ENCODE assay signal across 17 cellular contexts in the genomic region with DNA sequence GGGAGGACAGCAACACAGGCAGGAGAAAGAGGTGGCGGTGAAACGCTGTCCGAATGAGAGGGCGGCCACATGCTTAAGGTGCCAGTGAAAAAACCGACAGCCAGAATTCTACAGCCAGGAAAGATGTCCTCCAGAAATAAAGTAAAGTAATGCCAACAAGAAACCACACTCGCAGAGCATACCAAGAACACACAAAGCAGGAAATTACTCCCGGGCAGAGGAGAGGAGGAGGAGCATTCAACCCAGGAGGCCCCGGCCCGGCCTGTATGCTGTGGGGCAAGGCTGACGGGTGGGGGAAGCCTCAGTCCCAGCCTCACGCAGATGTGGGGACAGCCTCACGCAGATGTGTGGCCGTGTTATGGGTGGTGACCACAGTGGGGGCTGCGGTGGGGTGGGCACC. TPM values are rescaled to one million over a fixed set of nuclear protein-coding genes. Genes with fewer than 3 reads are reported as not detected.
A peak's percentile ranks its signal among the peaks of the same experiment; 100 is the strongest.
DNase-seq lines count a peak whose midpoint lies in the region; ATAC-seq and TF ChIP-seq lines count a peak whose summit lies in the region.
"Had no signal": no experiment of that assay in that cellular context is flagged by ENCODE, and none has a peak within 500 bp of the region (broad histone marks: within the 10 kb centered on the region; RNA-seq: fewer than 3 reads in every experiment).

No MANE protein-coding gene starts in this region.

- H3K36me3 ChIP-seq in A673 (ENCODE audit: insufficient read depth, low read length, poor library complexity, severe bottlenecking) (peaks cover 5% of the 10 kb centered on the region), BLaER1 (peaks cover 98% of the 10 kb centered on the region), adipocyte (ENCODE audit: control insufficient read depth, insufficient read depth, low read length, severe bottlenecking) (peaks cover 27% of the 10 kb centered on the region)

- H3K4me2 ChIP-seq in BLaER1 = peak overlapping the region; percentile 26

- no peak for TF ChIP-seq CTCF in A673 (conservative IDR thresholded peaks at IDR 0.05; ENCODE audit: low read depth, low read length)

- peaks cover 31% of the 10 kb centered on the region for H4K20me1 ChIP-seq in BLaER1

- 0 out of 2 replicates have a peak overlapping the region, but pooled peaks have one; percentile 45 for H3K9ac ChIP-seq in BLaER1
- H3K9ac ChIP-seq in adipocyte (ENCODE audit: low read length) = no peak overlapping the region
- H3K9ac ChIP-seq: GM23248 had no signal

- no peak for ATAC-seq in GM21737 (IDR thresholded peaks at IDR 0.05; ENCODE audit: unreplicated experiment)
- ATAC-seq: HCT116 had no signal

- BruUV-seq in A673 (replicated peaks; lab: Mats Ljungman, UMichigan) = no TSS peak

- H3K27me3 ChIP-seq in A673 (replicated peaks; ENCODE audit: insufficient read depth, low read depth, low read length, poor library complexity) = no peaks in the 10 kb centered on the region
- no peaks in the 10 kb centered on the region for H3K27me3 ChIP-seq in BLaER1
- no peaks in the 10 kb centered on the region for H3K27me3 ChIP-seq in adipocyte (replicated peaks; ENCODE audit: control insufficient read depth, insufficient read depth, low read length)
- H3K27me3 ChIP-seq: BE2C had no signal

- H3K4me3 ChIP-seq in A673 (ENCODE audit: low read depth, low read length, poor library complexity, severe bottlenecking) (no peak overlapping the region), BLaER1 (no peak overlapping the region), adipocyte (ENCODE audit: low read length) (no peak overlapping the region)
- H3K4me3 ChIP-seq: GM23248 had no signal

- DNase-seq in A673 (ENCODE audit: low spot score) (peak; percentile 42), adipocyte (ENCODE audit: low read depth) (peak; percentile 14), fibroblast of gingiva (ENCODE audit: low read depth) (peak; percentile 54), HEK293T (ENCODE audit: extremely low spot score) (no peak), COLO829 (ENCODE audit: low spot score) (no peak)
- DNase-seq: BE2C, DMS79, GM23248, NCI-H1417 treated with DMSO at 0.1 percent for 48 hours, NCI-H2029, NCI-H2171, NCI-H446, NCI-H69, SHP77 treated with DMSO at 0.1 percent for 48 hours had no signal

- no peaks in the 10 kb centered on the region for H3K9me3 ChIP-seq in A673 (ENCODE audit: low read depth, low read length, poor library complexity, severe bottlenecking)
- no peaks in the 10 kb centered on the region for H3K9me3 ChIP-seq in BLaER1
- no peaks in the 10 kb centered on the region for H3K9me3 ChIP-seq in adipocyte (ENCODE audit: control insufficient read depth, low read length)
- H3K9me3 ChIP-seq: BE2C had no signal

- CTCF ChIA-PET in A673 (lab: Charles Lee) (no interaction called here), HEK293T (lab: Yijun Ruan, JAX) (no interaction called here)

- H3K27ac ChIP-seq in A673 (ENCODE audit: low read depth, low read length, poor library complexity, severe bottlenecking) (no peak overlapping the region), BLaER1 (0 out of 2 replicates have a peak overlapping the region, but pooled peaks have one; percentile 30)
- H3K27ac ChIP-seq: GM23248 had no signal

- H3K4me1 ChIP-seq in A673 (ENCODE audit: insufficient read depth, low read length, poor library complexity, severe bottlenecking) (no peaks in the 10 kb centered on the region), BLaER1 (peaks cover 10% of the 10 kb centered on the region), adipocyte (ENCODE audit: control insufficient read depth, insufficient read depth, low read length) (no peaks in the 10 kb centered on the region)
- H3K4me1 ChIP-seq: BE2C had no signal

- POLR2A ChIA-PET in A673 (lab: Charles Lee; ENCODE audit: low non-redundant PET) (no interaction called here), HEK293T (lab: Yijun Ruan, JAX) (no interaction called here)

- intact Hi-C loops in A673 (cut with micrococcal nuclease; ENCODE audit: unreplicated experiment) = no loop called here

TF ChIP-seq in HEK293T, 16 proteins besides CTCF, POLR2A, EP300 and RAD21:
- TF ChIP-seq HDGF (IDR thresholded peaks at IDR 0.05; ENCODE audit: borderline replicate concordance) = no peak
- TF ChIP-seq SP1 (IDR thresholded peaks at IDR 0.05) = no peak
- no peak for TF ChIP-seq FOXM1 (IDR thresholded peaks at IDR 0.05; ENCODE audit: borderline replicate concordance)
- no peak for TF ChIP-seq TARDBP (IDR thresholded peaks at IDR 0.05)
- no peak for TF ChIP-seq FOXK2 (IDR thresholded peaks at IDR 0.05)

RNA-seq across cellular contexts. Expression of gene CHID1, which starts 28.0 kb away (rescaled TPM):
- 101 and 105 TPM in 2 replicates for total RNA-seq in A673 (2021)

RNA-seq across cellular contexts. Expression of gene TSPAN4, which starts 39.9 kb away (rescaled TPM):
- total RNA-seq in A673 (2021) = 17.5 and 20.4 TPM in 2 replicates

RNA-seq across cellular contexts. Expression of gene POLR2L, which starts 40.3 kb away (rescaled TPM):
- total RNA-seq in A673 (2021) = 88.7 and 117 TPM in 2 replicates

RNA-seq across cellular contexts. Expression of gene AP2A2, which starts 43.1 kb away (rescaled TPM):
- 62.0 and 68.2 TPM in 2 replicates for total RNA-seq in A673 (2021)

RNA-seq across cellular contexts. Expression of gene CD151, which starts 49.8 kb away (rescaled TPM):
- total RNA-seq in A673 (2021) = 123 and 127 TPM in 2 replicates

Comparison
In these comparisons a context has a peak if more than half of its experiments do, and no peak if none do; other contexts are left out.
1. DNase-seq: peak in A673 (single experiment), adipocyte (single experiment) and fibroblast of gingiva (single experiment); none in HEK293T (single experiment) and COLO829 (single experiment).